30 cellular contexts compared by ENCODE assay signal in genomic region chr21:31716106-31716505, GRCh38. TPM values are rescaled to one million over a fixed set of nuclear protein-coding genes. Genes with fewer than 3 reads are reported as not detected.
DNase-seq lines count a peak whose midpoint lies in the region; ATAC-seq, FAIRE-seq and TF ChIP-seq lines count a peak whose summit lies in the region.
"Had no signal": no experiment of that assay in that cellular context is flagged by ENCODE, and none has a peak within 500 bp of the region (broad histone marks: within the 10 kb centered on the region; RNA-seq: fewer than 3 reads in every experiment).

No MANE protein-coding gene starts in this region.

- peaks cover 61% of the 10 kb centered on the region for H4K20me1 ChIP-seq in DOHH2 (ENCODE audit: control insufficient read depth, insufficient read depth, low read depth, low read length)
- peaks cover 81% of the 10 kb centered on the region for H4K20me1 ChIP-seq in astrocyte (ENCODE audit: insufficient read depth, low read length)

- H3K27me3 Mint-ChIP-seq in astrocyte (ENCODE audit: low read depth, unreplicated experiment) = no peaks in the 10 kb centered on the region
- H3K27me3 Mint-ChIP-seq: activated naive CD4-positive, alpha-beta T cell treated with anti-CD3 and anti-CD28 coated beads, Interleukin-2, amount 10 ng/mL, durations not matched to agents 7 days and 5 days; stimulated activated naive B cell treated with anti-CD40 and anti-IgM and Interleukin-4, amounts not matched to agents 10 μg/mL and 1 μg/mL and 100 μg/mL, for 72 hours had no signal

- H3K27me3 ChIP-seq in DOHH2 (ENCODE audit: control insufficient read depth, low read length) (no peaks in the 10 kb centered on the region), HUES6 (ENCODE audit: control insufficient read depth, insufficient read depth, low read length) (no peaks in the 10 kb centered on the region), astrocyte (ENCODE audit: insufficient read depth, low read length) (no peaks in the 10 kb centered on the region), pancreas (no peaks in the 10 kb centered on the region)
- H3K27me3 ChIP-seq: breast epithelium, esophagus squamous epithelium, foreskin keratinocyte, heart right ventricle, SJCRH30, suprapubic skin, upper lobe of left lung had no signal

- no peaks in the 10 kb centered on the region for H3K9me3 Mint-ChIP-seq in astrocyte (ENCODE audit: unreplicated experiment)
- H3K9me3 Mint-ChIP-seq: activated naive CD4-positive, alpha-beta T cell treated with anti-CD3 and anti-CD28 coated beads, Interleukin-2, amount 10 ng/mL, durations not matched to agents 7 days and 5 days; activated T-helper 1 cell treated with anti-CD3 and anti-CD28 coated beads, Interleukin-12 subunit alpha, Interleukin-12 subunit beta, Interleukin-2, Interleukin-4 antibody, amounts not matched to agents 30 ng/mL and 10 ng/mL and 1 ng/mL, durations not matched to agents 14 hours and 24 hours and 36 hours; natural killer cell; stimulated activated naive B cell treated with anti-CD40 and anti-IgM and Interleukin-4, amounts not matched to agents 10 μg/mL and 1 μg/mL and 100 μg/mL, for 72 hours had no signal

- H3K4me3 ChIP-seq in DOHH2 (ENCODE audit: low read length) (peak overlapping the region; percentile 19), HUES6 (ENCODE audit: low read depth, low read length) (no peak overlapping the region), astrocyte (ENCODE audit: insufficient read depth, low read depth, low read length) (no peak overlapping the region), pancreas (no peak overlapping the region)
- H3K4me3 ChIP-seq: breast epithelium, esophagus squamous epithelium, heart right ventricle, SJCRH30, suprapubic skin, upper lobe of left lung had no signal

- peak; percentile 23 for FAIRE-seq in astrocyte (lab: Jason Lieb, UNC)
- peak; percentile 39 for FAIRE-seq in pancreas (lab: Jason Lieb, UNC)

- H3K27ac Mint-ChIP-seq in astrocyte (ENCODE audit: unreplicated experiment) = no peak overlapping the region
- H3K27ac Mint-ChIP-seq: activated naive CD4-positive, alpha-beta T cell treated with anti-CD3 and anti-CD28 coated beads, Interleukin-2, amount 10 ng/mL, durations not matched to agents 7 days and 5 days; activated T-helper 1 cell treated with anti-CD3 and anti-CD28 coated beads, Interleukin-12 subunit alpha, Interleukin-12 subunit beta, Interleukin-2, Interleukin-4 antibody, amounts not matched to agents 30 ng/mL and 10 ng/mL and 1 ng/mL, durations not matched to agents 14 hours and 24 hours and 36 hours; stimulated activated naive B cell treated with anti-CD40 and anti-IgM and Interleukin-4, amounts not matched to agents 10 μg/mL and 1 μg/mL and 100 μg/mL, for 72 hours had no signal

- H3K9me3 ChIP-seq in DOHH2 (ENCODE audit: control insufficient read depth, insufficient read depth, low read length) = no peaks in the 10 kb centered on the region
- H3K9me3 ChIP-seq in HUES6 (ENCODE audit: control insufficient read depth, insufficient read depth, low read depth, low read length) = no peaks in the 10 kb centered on the region
- no peaks in the 10 kb centered on the region for H3K9me3 ChIP-seq in astrocyte (ENCODE audit: insufficient read depth, low read depth, low read length)
- H3K9me3 ChIP-seq in pancreas = no peaks in the 10 kb centered on the region
- H3K9me3 ChIP-seq: breast epithelium, esophagus squamous epithelium, heart right ventricle, suprapubic skin, upper lobe of left lung had no signal

- H3K36me3 ChIP-seq in DOHH2 (ENCODE audit: control insufficient read depth, low read length) (peaks cover 37% of the 10 kb centered on the region), HUES6 (ENCODE audit: control insufficient read depth, insufficient read depth, low read length) (no peaks in the 10 kb centered on the region), astrocyte (ENCODE audit: insufficient read depth, low read length) (no peaks in the 10 kb centered on the region), pancreas (no peaks in the 10 kb centered on the region)
- H3K36me3 ChIP-seq: breast epithelium, esophagus squamous epithelium, heart right ventricle, suprapubic skin, upper lobe of left lung had no signal

- peaks cover 86% of the 10 kb centered on the region for H3K4me1 ChIP-seq in DOHH2 (ENCODE audit: control insufficient read depth, low read length)
- peaks cover 41% of the 10 kb centered on the region for H3K4me1 ChIP-seq in HUES6 (ENCODE audit: control insufficient read depth, insufficient read depth, low read length)
- peaks cover 15% of the 10 kb centered on the region for H3K4me1 ChIP-seq in astrocyte (ENCODE audit: insufficient read depth, low read length)
- peaks cover 0 to 25% (median 18%) of the 10 kb centered on the region in 3 donors for H3K4me1 ChIP-seq in pancreas
- H3K4me1 ChIP-seq: breast epithelium had no signal

- H3K27ac ChIP-seq in DOHH2 (ENCODE audit: low read depth, low read length) = 0 out of 2 replicates have a peak overlapping the region, but pooled peaks have one; percentile 0
- H3K27ac ChIP-seq in HUES6 (ENCODE audit: low read depth, low read length) = 0 out of 2 replicates have a peak overlapping the region, but pooled peaks have one; percentile 9
- no peak overlapping the region for H3K27ac ChIP-seq in astrocyte (ENCODE audit: low read depth, low read length)
- H3K27ac ChIP-seq in pancreas = no peak overlapping the region
- H3K27ac ChIP-seq: C4-2B, esophagus squamous epithelium, foreskin keratinocyte, heart right ventricle, SJCRH30, suprapubic skin, upper lobe of left lung had no signal

- H3K79me2 ChIP-seq in DOHH2 (ENCODE audit: control insufficient read depth, low read length) = peaks cover 100% of the 10 kb centered on the region
- H3K79me2 ChIP-seq in astrocyte (ENCODE audit: insufficient read depth, low read length) = peaks cover 97% of the 10 kb centered on the region

- ATAC-seq in pancreas = no peak
- ATAC-seq: foreskin keratinocyte; heart right ventricle; natural killer cell; stimulated activated naive B cell treated with anti-CD40 and anti-IgM and Interleukin-4, amounts not matched to agents 10 μg/mL and 1 μg/mL and 100 μg/mL, for 72 hours had no signal

- peaks cover 6% of the 10 kb centered on the region for H3F3A ChIP-seq in DOHH2 (ENCODE audit: control insufficient read depth, insufficient read depth)

- H3K4me3 Mint-ChIP-seq in astrocyte (ENCODE audit: unreplicated experiment) = no peak overlapping the region
- H3K4me3 Mint-ChIP-seq: activated naive CD4-positive, alpha-beta T cell treated with anti-CD3 and anti-CD28 coated beads, Interleukin-2, amount 10 ng/mL, durations not matched to agents 7 days and 5 days; activated T-helper 1 cell treated with anti-CD3 and anti-CD28 coated beads, Interleukin-12 subunit alpha, Interleukin-12 subunit beta, Interleukin-2, Interleukin-4 antibody, amounts not matched to agents 30 ng/mL and 10 ng/mL and 1 ng/mL, durations not matched to agents 14 hours and 24 hours and 36 hours; natural killer cell; stimulated activated naive B cell treated with anti-CD40 and anti-IgM and Interleukin-4, amounts not matched to agents 10 μg/mL and 1 μg/mL and 100 μg/mL, for 72 hours had no signal

- no peaks in the 10 kb centered on the region for H3K36me3 Mint-ChIP-seq in astrocyte (ENCODE audit: low read depth, unreplicated experiment)
- H3K36me3 Mint-ChIP-seq: natural killer cell had no signal

- DNase-seq in astrocyte (ENCODE audit: low read depth) (no peak), pancreas (no peak), NCI-H1417 treated with DMSO at 0.1 percent for 48 hours (lab: John Stamatoyannopoulos, UW) (no peak), DMS53 (lab: John Stamatoyannopoulos, UW) (no peak)
- no peak for DNase-seq in stimulated activated CD4-positive, alpha-beta T cell treated with anti-CD3 and anti-CD28 coated beads, Interleukin-15, amount 100 ng/mL, for 24 hours
- DNase-seq: activated CD4-positive, alpha-beta T cell treated with anti-CD3 and anti-CD28 coated beads, Interleukin-2, amount 50 U/mL, for 1 hour; activated CD4-positive, CD25-positive, alpha-beta regulatory T cell; activated naive CD4-positive, alpha-beta T cell treated with anti-CD3 and anti-CD28 coated beads, Interleukin-2, amount 10 ng/mL, durations not matched to agents 7 days and 5 days; amniotic stem cell; DMS79; esophagus squamous epithelium; foreskin keratinocyte; GDM1; heart right ventricle; MV-4-11; natural killer cell; NCI-H1436 treated with DMSO at 0.1 percent for 48 hours; NCI-H2107; NCI-H446 treated with DMSO at 0.1 percent for 48 hours; NCI-H82; SJCRH30; stimulated activated naive B cell treated with anti-CD40 and anti-IgM and Interleukin-4, amounts not matched to agents 10 μg/mL and 1 μg/mL and 100 μg/mL, for 72 hours; T-helper 1 cell; upper lobe of left lung had no signal

- H3K4me1 Mint-ChIP-seq in astrocyte (ENCODE audit: low read depth, unreplicated experiment) = peaks cover 42% of the 10 kb centered on the region

- TF ChIP-seq CTCF in DOHH2 (IDR thresholded peaks at IDR 0.05; ENCODE audit: low read depth, low read length, poor library complexity, severe bottlenecking) (no peak), astrocyte (IDR thresholded peaks at IDR 0.05; ENCODE audit: insufficient read depth, low read depth, low read length) (no peak), pancreas (IDR thresholded peaks at IDR 0.05) (no peak)

- H3K9ac ChIP-seq in HUES6 (ENCODE audit: low read length) = no peak overlapping the region
- no peak overlapping the region for H3K9ac ChIP-seq in astrocyte (ENCODE audit: low read length)

- 81 to 86% methylated on average over 2 of the region's 2 CpGs for WGBS in pancreas, 2 donors

- no peak overlapping the region for H2AFZ ChIP-seq in astrocyte (ENCODE audit: low read depth, low read length)

- H3K4me2 ChIP-seq in DOHH2 (ENCODE audit: low read length) (peak overlapping the region; percentile 48), astrocyte (ENCODE audit: low read length) (no peak overlapping the region)

- intact Hi-C loops in pancreas (cut with DNase I) = no loop called here

- H3K9me2 ChIP-seq in DOHH2 (replicated peaks; ENCODE audit: control insufficient read depth, low read length) = no peaks in the 10 kb centered on the region

RNA-seq across cellular contexts. Expression of gene SCAF4, which starts 15.8 kb away (rescaled TPM):
- total RNA-seq in astrocyte (28.7 and 32.9 TPM in 2 replicates), pancreas (10 to 100 TPM in 4 of 6 donors, 1 to 10 TPM in 2; 9.6 to 15.1 (median 11.5) TPM)
- polyA plus RNA-seq in pancreas = 1 to 10 TPM; 8.2 to 9.3 TPM

RNA-seq across cellular contexts. Expression of gene SOD1, which starts 56.6 kb away (rescaled TPM):
- total RNA-seq in astrocyte (202 and 236 TPM in 2 replicates), pancreas (10 to 100 TPM; 35.3 to 83.2 (median 54.0) TPM)
- 100 to 1,000 TPM; 122 to 191 TPM for polyA plus RNA-seq in pancreas

Comparison
In these comparisons a context has a peak if more than half of its experiments do, and no peak if none do; other contexts are left out.
1. H3K27ac ChIP-seq: peak in DOHH2 (single experiment) and HUES6 (single experiment); none in astrocyte (single experiment) and pancreas (0 of 4).